14 cellular contexts compared by ENCODE assay signal in genomic region chr19:13092608-13093260, GRCh38. TPM values are rescaled to one million over a fixed set of nuclear protein-coding genes. Genes with fewer than 3 reads are reported as not detected.
A peak's percentile ranks its signal among the peaks of the same experiment; 100 is the strongest.
DNase-seq lines count a peak whose midpoint lies in the region; ATAC-seq and TF ChIP-seq lines count a peak whose summit lies in the region.
"Had no signal": no experiment of that assay in that cellular context is flagged by ENCODE, and none has a peak within 500 bp of the region (broad histone marks: within the 10 kb centered on the region; RNA-seq: fewer than 3 reads in every experiment).

No MANE protein-coding gene starts in this region.

- H3K4me3 Mint-ChIP-seq in natural killer cell, result no peak overlapping the region
- H3K4me3 Mint-ChIP-seq: activated CD4-positive, alpha-beta memory T cell treated with anti-CD3 and anti-CD28 coated beads, Interleukin-2, amount 10 ng/mL, durations not matched to agents 7 days and 5 days; CD4-positive, alpha-beta memory T cell; memory B cell had no signal

- H3K27me3 ChIP-seq in ascending aorta (no peaks in the 10 kb centered on the region), layer of hippocampus (ENCODE audit: control insufficient read depth, insufficient read depth, low read length) (no peaks in the 10 kb centered on the region), stomach smooth muscle (ENCODE audit: control insufficient read depth in 1 of 2, insufficient read depth in 2 of 2, low read length in 2 of 2) (no peaks in the 10 kb centered on the region)

- no peak overlapping the region for H3K27ac Mint-ChIP-seq in natural killer cell
- H3K27ac Mint-ChIP-seq: activated CD4-positive, alpha-beta memory T cell treated with anti-CD3 and anti-CD28 coated beads, Interleukin-2, amount 10 ng/mL, durations not matched to agents 7 days and 5 days; memory B cell had no signal

- peaks cover 8 to 19% of the 10 kb centered on the region in 2 donors for H3K27me3 Mint-ChIP-seq in natural killer cell (ENCODE audit: low read depth in 2 of 2)
- H3K27me3 Mint-ChIP-seq: memory B cell had no signal

- TF ChIP-seq CTCF in ascending aorta (IDR thresholded peaks at IDR 0.05) (no peak), natural killer cell (IDR thresholded peaks at IDR 0.05) (no peak)

- intact Hi-C loops in ascending aorta (cut with DNase I), result loop anchor here (1.0 to 5.0 kb wide), 5 partner anchors 32 to 114 kb away; partner anchors contain the start of gene NFIX
- intact Hi-C loops in natural killer cell (cut with micrococcal nuclease), result loop anchor here (1.0 kb wide), 1 partner anchor 114 kb away; no protein-coding TSS in a partner anchor

- no peak for ATAC-seq in natural killer cell

- peak overlapping the region in 1 of 2 donors; percentile 28 for H3K9ac ChIP-seq in stomach smooth muscle (ENCODE audit: low read length in 2 of 2)

- peaks cover 16 to 19% of the 10 kb centered on the region in 2 donors for H3K36me3 ChIP-seq in ascending aorta
- H3K36me3 ChIP-seq in stomach smooth muscle (ENCODE audit: control insufficient read depth in 2 of 2, insufficient read depth in 2 of 2, low read length in 2 of 2), result peaks cover 0 to 13% of the 10 kb centered on the region in 2 donors

- no peaks in the 10 kb centered on the region for H3K36me3 Mint-ChIP-seq in natural killer cell
- H3K36me3 Mint-ChIP-seq: CD4-positive, alpha-beta memory T cell; memory B cell had no signal

- H3K4me1 ChIP-seq in ascending aorta, result peaks cover 45 to 56% of the 10 kb centered on the region in 2 donors
- H3K4me1 ChIP-seq in stomach smooth muscle (ENCODE audit: control insufficient read depth, insufficient read depth, low read length), result peaks cover 51% of the 10 kb centered on the region

- H3K27ac ChIP-seq in ascending aorta, result peak overlapping the region; percentile 93 to 94
- H3K27ac ChIP-seq in layer of hippocampus (ENCODE audit: low read depth, low read length), result peak overlapping the region; percentile 92
- peak overlapping the region; percentile 77 for H3K27ac ChIP-seq in stomach smooth muscle (ENCODE audit: low read length)

- H3K4me3 ChIP-seq in ascending aorta (peak overlapping the region in 1 of 2 donors; percentile 42), stomach smooth muscle (ENCODE audit: low read length in 2 of 2) (no peak overlapping the region)

- peaks cover 7 to 11% of the 10 kb centered on the region in 2 donors for H3K4me1 Mint-ChIP-seq in natural killer cell

- no peaks in the 10 kb centered on the region for H3K9me3 Mint-ChIP-seq in natural killer cell
- H3K9me3 Mint-ChIP-seq: activated CD4-positive, alpha-beta memory T cell treated with anti-CD3 and anti-CD28 coated beads, Interleukin-2, amount 10 ng/mL, durations not matched to agents 7 days and 5 days; CD4-positive, alpha-beta memory T cell; memory B cell had no signal

- DNase-seq in EH (ENCODE audit: low read depth), result peak; percentile 40
- peak in 1 of 2 donors; percentile 69 for DNase-seq in ascending aorta (ENCODE audit: low spot score in 2 of 2)
- no peak for DNase-seq in NCI-H345 treated with DMSO at 0.1 percent for 48 hours (lab: John Stamatoyannopoulos, UW; ENCODE audit: unreplicated experiment)
- no peak for DNase-seq in NCI-H1417 (lab: John Stamatoyannopoulos, UW)
- no peak for DNase-seq in COLO829 (ENCODE audit: low spot score)
- DNase-seq in natural killer cell, result no peak
- DNase-seq: activated CD4-positive, alpha-beta memory T cell treated with anti-CD3 and anti-CD28 coated beads, Interleukin-2, amount 10 ng/mL, durations not matched to agents 7 days and 5 days; activated naive CD4-positive, alpha-beta T cell; NCI-H1092 treated with DMSO at 0.1 percent for 48 hours; NCI-H526 treated with DMSO at 0.1 percent for 48 hours had no signal

- no peaks in the 10 kb centered on the region for H3K9me3 ChIP-seq in ascending aorta
- no peaks in the 10 kb centered on the region for H3K9me3 ChIP-seq in stomach smooth muscle (ENCODE audit: control insufficient read depth in 2 of 2, low read length in 2 of 2)

RNA-seq across cellular contexts. Expression of gene LYL1, which starts 9.9 kb away (rescaled TPM):
- total RNA-seq in ascending aorta, result 46.7 TPM
- total RNA-seq in natural killer cell, result 1 to 10 TPM; 2.0 to 7.7 (median 6.7) TPM

RNA-seq across cellular contexts. Expression of gene TRMT1, which starts 23.8 kb away (rescaled TPM):
- total RNA-seq in ascending aorta (17.3 TPM), natural killer cell (10 to 100 TPM; 33.8 to 48.5 (median 42.2) TPM)

RNA-seq across cellular contexts. Expression of gene NACC1, which starts 25.3 kb away (rescaled TPM):
- 35.5 TPM for total RNA-seq in ascending aorta
- 10 to 100 TPM; 41.2 to 48.7 (median 43.4) TPM for total RNA-seq in natural killer cell

RNA-seq across cellular contexts. Expression of gene STX10, which starts 57.4 kb away (rescaled TPM):
- total RNA-seq in ascending aorta (31.6 TPM), natural killer cell (10 to 100 TPM; 39.2 to 46.9 (median 42.0) TPM)

RNA-seq across cellular contexts. Expression of gene IER2, which starts 57.5 kb away (rescaled TPM):
- total RNA-seq in ascending aorta, result 907 TPM
- total RNA-seq in natural killer cell, result 1,000 to 10,000 TPM in 1 of 3 donors, 100 to 1,000 TPM in 2; 668 to 1,112 (median 949) TPM
